Comparison of ENCODE assay signal across 1 cellular context in genomic region chr15:47718474-47719440, GRCh38.
TF ChIP-seq lines count a peak whose summit lies in the region.

No MANE protein-coding gene starts in this region.

TF ChIP-seq in H1, 55 proteins besides CTCF, POLR2A, EP300 and RAD21 (continued from another document):
- TF ChIP-seq ZNF274 (IDR thresholded peaks at IDR 0.05; ENCODE audit: borderline replicate concordance, extremely low read depth, low read length) (no peak), GABPA (IDR thresholded peaks at IDR 0.05; ENCODE audit: borderline replicate concordance, insufficient read depth, low read length) (no peak), NRF1 (IDR thresholded peaks at IDR 0.05; ENCODE audit: low read depth, low read length) (no peak), NANOG (IDR thresholded peaks at IDR 0.05; ENCODE audit: insufficient read depth, low read depth, low read length, poor library complexity, severe bottlenecking) (no peak), SAP30 (IDR thresholded peaks at IDR 0.05; ENCODE audit: insufficient read depth, insufficient replicate concordance, low read length) (peak; percentile 44), CBX5 (IDR thresholded peaks at IDR 0.05; ENCODE audit: low read depth, low read length) (no peak)
